ENCODE assay signal across 14 cellular contexts in the genomic region with DNA sequence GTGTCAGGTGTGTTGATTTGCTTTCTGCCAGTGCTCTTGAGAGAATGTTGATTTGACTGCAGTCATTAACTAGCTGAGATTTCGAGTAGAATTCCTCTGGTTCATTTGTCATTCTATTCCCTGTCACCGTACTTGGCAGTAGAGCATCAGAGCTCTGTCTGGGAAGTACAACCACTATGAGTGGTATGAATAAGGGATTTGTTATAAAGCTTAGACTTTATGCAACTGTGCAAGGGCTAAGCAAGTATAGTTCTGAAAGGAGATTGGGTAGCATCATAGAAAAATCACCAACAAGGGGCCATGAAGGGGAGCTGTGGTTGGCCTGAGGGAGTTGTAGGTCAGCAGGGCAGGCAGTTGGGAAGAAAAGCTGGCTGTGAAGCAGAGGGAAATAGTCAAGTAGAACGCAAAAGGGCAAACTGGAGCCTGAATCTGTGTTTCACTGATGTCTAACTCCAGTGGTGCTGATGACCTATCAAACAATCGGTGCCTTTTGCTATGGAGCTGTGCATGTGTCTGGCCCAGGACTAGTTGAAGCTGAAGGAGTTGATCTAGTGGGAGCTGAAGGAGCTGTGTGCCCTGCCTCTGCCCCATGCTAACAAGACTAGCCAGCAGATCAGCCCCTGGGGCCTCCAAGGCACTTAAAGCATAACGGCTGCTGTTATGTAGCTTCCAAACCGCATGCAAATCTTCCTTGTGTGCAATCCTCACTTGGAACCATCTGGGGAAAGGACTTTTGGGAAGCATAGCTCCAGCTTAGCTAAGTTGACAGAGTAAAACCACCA.
DNase-seq lines count a peak whose midpoint lies in the region; ATAC-seq, FAIRE-seq and TF ChIP-seq lines count a peak whose summit lies in the region.
"Had no signal": no experiment of that assay in that cellular context is flagged by ENCODE, and none has a peak within 500 bp of the region (broad histone marks: within the 10 kb centered on the region; RNA-seq: fewer than 3 reads in every experiment).

No MANE protein-coding gene starts in this region.

- H3F3A ChIP-seq in PC-3 (ENCODE audit: low read length, unreplicated experiment), result no peaks in the 10 kb centered on the region

- H2AFZ ChIP-seq in PC-3 (ENCODE audit: low read length), result no peak overlapping the region

- H3K9me3 Mint-ChIP-seq in MCF 10A (ENCODE audit: unreplicated experiment), result no peaks in the 10 kb centered on the region
- H3K9me3 Mint-ChIP-seq: naive thymus-derived CD8-positive, alpha-beta T cell; type B pancreatic cell had no signal

- H3K27ac ChIP-seq in breast epithelium (peak overlapping the region; percentile 7 to 17), body of pancreas (peak overlapping the region in 1 of 4 donors; percentile 17), PC-3 (ENCODE audit: low read length) (no peak overlapping the region)

- intact Hi-C loops in breast epithelium (cut with DNase I; ENCODE audit: low total_unique reads) (no loop called here), MCF 10A (cut with micrococcal nuclease) (no loop called here), body of pancreas (cut with DNase I) (no loop called here), PC-3 (cut with micrococcal nuclease) (no loop called here)

- no peaks in the 10 kb centered on the region for H3K27me3 Mint-ChIP-seq in MCF 10A (ENCODE audit: insufficient read depth, unreplicated experiment)
- H3K27me3 Mint-ChIP-seq: naive thymus-derived CD8-positive, alpha-beta T cell; type B pancreatic cell had no signal

- no peak overlapping the region for H3K4me2 ChIP-seq in PC-3 (ENCODE audit: low read length)

- TF ChIP-seq POLR2A in breast epithelium (IDR thresholded peaks at IDR 0.05), result no peak
- no peak for TF ChIP-seq POLR2A in body of pancreas (IDR thresholded peaks at IDR 0.05)

- H3K27ac Mint-ChIP-seq in MCF 10A (ENCODE audit: low read depth, unreplicated experiment), result no peak overlapping the region
- H3K27ac Mint-ChIP-seq: naive thymus-derived CD8-positive, alpha-beta T cell; type B pancreatic cell had no signal

- H3K4me1 ChIP-seq in breast epithelium (no peaks in the 10 kb centered on the region), body of pancreas (peaks cover 8% of the 10 kb centered on the region), PC-3 (ENCODE audit: insufficient read depth, low read length) (no peaks in the 10 kb centered on the region)

- POLR2A ChIA-PET in MCF 10A (lab: Yijun Ruan, JAX), result interaction anchor here (0.7 to 1.2 kb wide), 3 partner anchors 8 to 251 kb away, joined by 3 to 6 read pairs (median 3); a partner anchor contains a TSS
- POLR2A ChIA-PET in PC-3 (lab: Charles Lee; ENCODE audit: unreplicated experiment), result no interaction called here

- TF ChIP-seq CTCF in breast epithelium (IDR thresholded peaks at IDR 0.05) (no peak), MCF 10A (IDR thresholded peaks at IDR 0.05; ENCODE audit: unreplicated experiment) (no peak), body of pancreas (IDR thresholded peaks at IDR 0.05) (no peak), PC-3 (conservative IDR thresholded peaks at IDR 0.05; ENCODE audit: low read depth, low read length) (no peak)

- ATAC-seq in body of pancreas (peak; percentile 35), HG03460 (IDR thresholded peaks at IDR 0.05; ENCODE audit: unreplicated experiment) (no peak), PC-3 (no peak)
- ATAC-seq: naive thymus-derived CD8-positive, alpha-beta T cell had no signal

- WGBS in body of pancreas, 2 donors, result 43 to 56% methylated on average over 4 to 6 of the region's 6 CpGs

- H3K9ac ChIP-seq in PC-3 (ENCODE audit: low read length), result no peak overlapping the region

- CTCF ChIA-PET in MCF 10A (lab: Yijun Ruan, JAX) (interaction anchor here (0.6 to 3.2 kb wide), 6 partner anchors 8 to 1049 kb away, joined by 3 to 17 read pairs (median 4); no protein-coding TSS in a partner anchor), PC-3 (lab: Charles Lee) (no interaction called here)

- H3K4me1 Mint-ChIP-seq in MCF 10A (ENCODE audit: insufficient read depth, unreplicated experiment), result no peaks in the 10 kb centered on the region
- H3K4me1 Mint-ChIP-seq: naive thymus-derived CD8-positive, alpha-beta T cell had no signal

- no peaks in the 10 kb centered on the region for H3K36me3 ChIP-seq in breast epithelium
- H3K36me3 ChIP-seq in body of pancreas (replicated peaks in 1 of 2; ENCODE audit: insufficient read depth in 1 of 2, low read depth in 2 of 2), result no peaks in the 10 kb centered on the region
- no peaks in the 10 kb centered on the region for H3K36me3 ChIP-seq in PC-3 (ENCODE audit: low read depth, low read length)

- DNase-seq in breast epithelium (ENCODE audit: low spot score in 2 of 2) (peak in 1 of 2 donors; percentile 30), MCF 10A (ENCODE audit: unreplicated experiment) (no peak), body of pancreas (no peak), kidney tubule cell (ENCODE audit: low spot score) (peak; percentile 14), urothelium cell line (ENCODE audit: low spot score) (no peak), HT-29 (ENCODE audit: low spot score) (no peak), PC-3 (no peak)
- DNase-seq: activated CD4-positive, CD25-positive, alpha-beta regulatory T cell treated with anti-CD3 and anti-CD28 coated beads, Interleukin-2, amount 50 U/mL, for 72 hours; cerebellar nuclear complex; DMS153; naive thymus-derived CD8-positive, alpha-beta T cell; NCI-H187 treated with DMSO at 0.1 percent for 48 hours had no signal

- no peaks in the 10 kb centered on the region for H4K20me1 ChIP-seq in PC-3 (ENCODE audit: low read length)

- H3K9me3 ChIP-seq in breast epithelium, result no peaks in the 10 kb centered on the region
- no peaks in the 10 kb centered on the region for H3K9me3 ChIP-seq in body of pancreas
- no peaks in the 10 kb centered on the region for H3K9me3 ChIP-seq in PC-3 (ENCODE audit: low read length)

- H3K27me3 ChIP-seq in breast epithelium (no peaks in the 10 kb centered on the region), body of pancreas (no peaks in the 10 kb centered on the region), PC-3 (ENCODE audit: low read length) (peaks cover 32% of the 10 kb centered on the region)

- H3K4me3 Mint-ChIP-seq in MCF 10A (ENCODE audit: unreplicated experiment), result no peak overlapping the region
- H3K4me3 Mint-ChIP-seq: naive thymus-derived CD8-positive, alpha-beta T cell; type B pancreatic cell had no signal

- no TSS peak for BruUV-seq in MCF 10A (replicated peaks; lab: Mats Ljungman, UMichigan)
- no TSS peak for BruUV-seq in PC-3 (replicated peaks; lab: Mats Ljungman, UMichigan)

- peak; percentile 61 for FAIRE-seq in urothelium cell line (lab: Jason Lieb, UNC)

- no peaks in the 10 kb centered on the region for H3K9me2 ChIP-seq in PC-3 (replicated peaks; ENCODE audit: low read length)

- H3K4me3 ChIP-seq in breast epithelium, result no peak overlapping the region
- no peak overlapping the region for H3K4me3 ChIP-seq in body of pancreas
- no peak overlapping the region for H3K4me3 ChIP-seq in PC-3 (ENCODE audit: low read length)

- H3K36me3 Mint-ChIP-seq in MCF 10A (ENCODE audit: insufficient read depth, unreplicated experiment), result no peaks in the 10 kb centered on the region
- H3K36me3 Mint-ChIP-seq: naive thymus-derived CD8-positive, alpha-beta T cell; type B pancreatic cell had no signal

- H3K79me2 ChIP-seq in PC-3 (ENCODE audit: low read length), result no peaks in the 10 kb centered on the region
